ENCODE assay signal across 8 cellular contexts in genomic region chr12:57521475-57522018, GRCh38. TPM values are rescaled to one million over a fixed set of nuclear protein-coding genes. Genes with fewer than 3 reads are reported as not detected.
A peak's percentile ranks its signal among the peaks of the same experiment; 100 is the strongest.
DNase-seq lines count a peak whose midpoint lies in the region; ATAC-seq and TF ChIP-seq lines count a peak whose summit lies in the region.

No MANE protein-coding gene starts in this region.

- H3K9ac ChIP-seq in DND-41 (ENCODE audit: low read depth, low read length), result peak overlapping the region; percentile 60

- in situ Hi-C loops in GM13977 (cut with MboI; ENCODE audit: low pct_unique_long_range_greater_than_20kb, low sequenced_read_pairs, unreplicated experiment), result no loop called here

- no peak for ATAC-seq in DND-41 (ENCODE audit: insufficient read depth, low read depth)
- ATAC-seq in right cardiac atrium, result no peak
- peak in 2 of 4 donors; percentile 12 to 22 for ATAC-seq in psoas muscle

- H3K4me3 ChIP-seq in DND-41 (ENCODE audit: low read depth in 1 of 2, low read length in 2 of 2), result peak overlapping the region in 1 of 2 experiments; percentile 46; a peak in 1 of 4 replicates
- peak overlapping the region; percentile 91 for H3K4me3 ChIP-seq in right cardiac atrium (ENCODE audit: low read length)
- H3K4me3 ChIP-seq in psoas muscle, result peak overlapping the region; percentile 96

- H3K27me3 ChIP-seq in DND-41 (ENCODE audit: insufficient read depth, low read length, poor library complexity) (no peaks in the 10 kb centered on the region), right cardiac atrium (ENCODE audit: control insufficient read depth, insufficient read depth) (no peaks in the 10 kb centered on the region), psoas muscle (ENCODE audit: insufficient read depth in 3 of 3, low read length in 2 of 3) (no peaks in the 10 kb centered on the region)

- H3K4me3 Mint-ChIP-seq in activated naive CD8-positive, alpha-beta T cell, result peak overlapping the region; percentile 92

- peaks cover 55% of the 10 kb centered on the region for H3K4me1 Mint-ChIP-seq in activated naive CD8-positive, alpha-beta T cell (ENCODE audit: low read depth)

- peaks cover 67% of the 10 kb centered on the region for H3K36me3 ChIP-seq in DND-41 (ENCODE audit: insufficient read depth, low read length)
- H3K36me3 ChIP-seq in psoas muscle (ENCODE audit: insufficient read depth in 1 of 2, low read depth in 1 of 2), result peaks cover 5 to 42% of the 10 kb centered on the region in 2 donors

- H3K27me3 Mint-ChIP-seq in activated naive CD8-positive, alpha-beta T cell, result no peaks in the 10 kb centered on the region

- peak overlapping the region; percentile 89 for H3K27ac ChIP-seq in DND-41 (ENCODE audit: low read length)
- peak overlapping the region; percentile 90 for H3K27ac ChIP-seq in right cardiac atrium (ENCODE audit: low read length)
- H3K27ac ChIP-seq in psoas muscle, result peak overlapping the region; percentile 100

- peaks cover 78% of the 10 kb centered on the region for H3K4me1 ChIP-seq in DND-41 (ENCODE audit: insufficient read depth, low read length)
- peaks cover 12% of the 10 kb centered on the region for H3K4me1 ChIP-seq in right cardiac atrium (ENCODE audit: control insufficient read depth, insufficient read depth, low read length)
- H3K4me1 ChIP-seq in psoas muscle, result peaks cover 50% of the 10 kb centered on the region

- H3K36me3 Mint-ChIP-seq in activated naive CD8-positive, alpha-beta T cell, result peaks cover 9% of the 10 kb centered on the region

- H3K9me3 Mint-ChIP-seq in activated naive CD8-positive, alpha-beta T cell (ENCODE audit: low read depth), result no peaks in the 10 kb centered on the region

- DNase-seq in DND-41 (peak; percentile 49), NCI-H226 (peak; percentile 17), right cardiac atrium (peak; percentile 57 to 78 (median 74)), psoas muscle (peak; percentile 49 to 69), GM13977 (ENCODE audit: low spot score) (no peak), iPS-NIHi7 (ENCODE audit: extremely low spot score) (no peak), GM19238 (ENCODE audit: insufficient read length, low spot score) (no peak)

- peak overlapping the region; percentile 28; the same call in 1 of the 2 replicates for H2AFZ ChIP-seq in DND-41 (ENCODE audit: low read depth, low read length)

- H3K4me2 ChIP-seq in DND-41 (ENCODE audit: insufficient read depth, low read length), result peak overlapping the region; percentile 52

- H3K27ac Mint-ChIP-seq in activated naive CD8-positive, alpha-beta T cell, result peak overlapping the region; percentile 99

- H3K9me3 ChIP-seq in DND-41 (ENCODE audit: insufficient read depth, low read length, severe bottlenecking) (no peaks in the 10 kb centered on the region), right cardiac atrium (ENCODE audit: control insufficient read depth, low read length) (no peaks in the 10 kb centered on the region), psoas muscle (no peaks in the 10 kb centered on the region)

- TF ChIP-seq CTCF in DND-41 (IDR thresholded peaks at IDR 0.05; ENCODE audit: borderline replicate concordance, extremely low read depth, low read length, poor library complexity, severe bottlenecking) (no peak), psoas muscle (IDR thresholded peaks at IDR 0.05) (no peak), GM13977 (IDR thresholded peaks at IDR 0.05; ENCODE audit: extremely low read depth, insufficient read depth, missing control alignments) (no peak)

- H4K20me1 ChIP-seq in DND-41 (ENCODE audit: insufficient read depth, low read length), result peaks cover 58% of the 10 kb centered on the region

- WGBS in right cardiac atrium, result 34% methylated on average over 20 of the region's 20 CpGs
- WGBS in psoas muscle, 3 donors, result 30 to 39% (median 30%) methylated on average over 20 of the region's 20 CpGs

- H3K79me2 ChIP-seq in DND-41 (ENCODE audit: insufficient read depth, low read length), result peaks cover 73% of the 10 kb centered on the region

- intact Hi-C loops in right cardiac atrium (cut with DNase I), result no loop called here
- intact Hi-C loops in psoas muscle (cut with DNase I), result loop anchor here in 1 of 2 donors (5.0 kb wide), 1 partner anchor 34 kb away; the partner anchor contains the start of gene MARS1

RNA-seq across cellular contexts. Expression of gene MBD6, which starts 1.1 kb away (rescaled TPM):
- 10 to 100 TPM; 35.7 to 50.9 (median 41.6) TPM for total RNA-seq in right cardiac atrium
- polyA plus RNA-seq in right cardiac atrium, result 16.4 TPM
- 10 to 100 TPM; 29.5 to 52.9 (median 39.5) TPM for total RNA-seq in psoas muscle
- 10 to 100 TPM; 11.6 to 18.4 (median 17.5) TPM for polyA plus RNA-seq in psoas muscle

RNA-seq across cellular contexts. Expression of gene DDIT3, which starts 1.2 kb away (rescaled TPM):
- total RNA-seq in right cardiac atrium, result 10 to 100 TPM; 21.8 to 34.7 (median 22.3) TPM
- 54.6 TPM for polyA plus RNA-seq in right cardiac atrium
- 10 to 100 TPM; 11.1 to 59.5 (median 19.6) TPM for total RNA-seq in psoas muscle
- polyA plus RNA-seq in psoas muscle, result 100 to 1,000 TPM in 1 of 3 donors, 10 to 100 TPM in 2; 62.5 to 224 (median 68.9) TPM

RNA-seq across cellular contexts. Expression of gene DCTN2, which starts 25.4 kb away (rescaled TPM):
- 10 to 100 TPM; 88.6 to 92.4 (median 89.5) TPM for total RNA-seq in right cardiac atrium
- 99.2 TPM for polyA plus RNA-seq in right cardiac atrium
- total RNA-seq in psoas muscle, result 100 to 1,000 TPM in 2 of 4 donors, 10 to 100 TPM in 2; 91.0 to 128 (median 103) TPM
- 100 to 1,000 TPM; 107 to 165 (median 123) TPM for polyA plus RNA-seq in psoas muscle

RNA-seq across cellular contexts. Expression of gene KIF5A, which starts 28.3 kb away (rescaled TPM):
- total RNA-seq in right cardiac atrium (under 1 TPM; 0.09 to 0.31 (median 0.20) TPM), psoas muscle (under 1 TPM in 3 of 4 donors, not detected in 1; 0.04 to 0.21 (median 0.14) TPM)
- polyA plus RNA-seq in right cardiac atrium (0.20 TPM), psoas muscle (under 1 TPM; 0.01 to 0.18 (median 0.04) TPM)

RNA-seq across cellular contexts. Expression of gene MARS1, which starts 33.7 kb away (rescaled TPM):
- total RNA-seq in right cardiac atrium, result 10 to 100 TPM; 68.6 to 89.8 (median 72.8) TPM
- 54.9 TPM for polyA plus RNA-seq in right cardiac atrium
- total RNA-seq in psoas muscle, result 10 to 100 TPM; 68.6 to 88.0 (median 83.7) TPM
- polyA plus RNA-seq in psoas muscle, result 10 to 100 TPM; 41.2 to 97.4 (median 77.7) TPM

Comparison
In these comparisons a context has a peak if more than half of its experiments do, and no peak if none do; other contexts are left out.
1. DNase-seq: peak in DND-41 (single experiment), NCI-H226 (single experiment), right cardiac atrium (3 of 3) and psoas muscle (2 of 2); none in GM13977 (single experiment), iPS-NIHi7 (single experiment) and GM19238 (single experiment).
2. Peak in every context shown above with its lines, with median percentiles within 50 percentile points of each other: H3K27ac ChIP-seq.